ENCODE assay signal across 17 cellular contexts in the genomic region with DNA sequence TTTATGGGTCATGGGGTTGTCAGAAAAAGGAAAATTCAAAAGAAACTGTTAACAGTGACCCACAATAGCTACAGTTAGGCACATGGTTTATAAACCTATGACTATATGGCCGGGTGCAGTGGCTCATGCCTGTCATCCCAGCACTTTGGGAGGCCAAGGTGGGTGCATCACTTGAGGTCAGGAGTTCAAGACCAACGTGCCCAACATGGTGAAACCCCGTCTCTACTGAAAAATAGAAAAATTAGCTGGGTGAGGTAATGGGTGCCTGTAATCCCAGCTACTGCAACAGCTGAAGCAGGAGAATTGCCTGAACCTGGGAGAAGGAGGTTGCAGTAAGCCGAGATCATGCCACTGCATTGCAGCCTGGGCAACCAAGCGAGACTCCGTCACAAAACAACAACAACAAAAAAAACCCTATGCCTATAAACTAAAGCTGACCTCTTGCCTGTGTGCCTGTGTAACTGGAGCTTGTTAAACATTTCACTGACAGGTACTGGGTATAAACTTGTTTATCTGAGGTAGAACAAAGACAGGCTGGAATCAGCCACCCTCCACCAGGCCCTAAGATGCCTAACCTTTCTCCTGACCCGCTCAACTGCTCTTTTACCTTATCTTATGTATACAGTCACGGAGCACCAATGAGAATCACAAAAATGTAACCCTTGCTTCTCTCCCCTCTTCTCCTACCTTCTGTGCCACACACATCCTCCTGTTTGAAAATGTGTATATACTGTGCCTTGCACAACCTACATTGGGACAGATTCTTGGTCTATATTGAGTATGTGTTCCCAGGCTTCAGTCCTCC.
"Had no signal": no experiment of that assay in that cellular context is flagged by ENCODE, and none has a peak within 500 bp of the region (broad histone marks: within the 10 kb centered on the region; RNA-seq: fewer than 3 reads in every experiment).

No MANE protein-coding gene starts in this region.

- H3K9me3 ChIP-seq: adrenal gland, psoas muscle, upper lobe of left lung had no signal

- ATAC-seq: naive thymus-derived CD4-positive, alpha-beta T cell; psoas muscle had no signal

- DNase-seq: activated CD4-positive, alpha-beta T cell treated with anti-CD3 and anti-CD28 coated beads, Interleukin-2, amount 50 U/mL, for 1 hour; activated naive CD4-positive, alpha-beta T cell treated with anti-CD3 and anti-CD28 coated beads, Interleukin-2, amount 10 ng/mL, durations not matched to agents 7 days and 5 days; activated T-cell treated with anti-CD3 and anti-CD28 coated beads for 4 hours; adrenal gland; central memory CD4-positive, alpha-beta T cell; cortex of kidney; effector CD8-positive, alpha-beta T cell; foreskin melanocyte; naive thymus-derived CD4-positive, alpha-beta T cell; nucleus accumbens; psoas muscle; stimulated activated CD4-positive, alpha-beta T cell treated with anti-CD3 and anti-CD28 coated beads, Interleukin-12 subunit alpha, Interleukin-12 subunit beta, amount 100 ng/mL, for 4 hours; stimulated activated naive CD4-positive, alpha-beta T cell treated with Interleukin-2 at 50 U/mL for 16 hours; T-helper 2 cell; upper lobe of left lung had no signal

- H3K4me1 ChIP-seq: psoas muscle, upper lobe of left lung had no signal

- H3K27ac Mint-ChIP-seq: activated naive CD4-positive, alpha-beta T cell treated with anti-CD3 and anti-CD28 coated beads, Interleukin-2, amount 10 ng/mL, durations not matched to agents 7 days and 5 days; activated T-helper 17 cell treated with anti-CD3 and anti-CD28 coated beads, Interleukin-2, amount 50 U/mL, for 72 hours had no signal

- H3K27me3 Mint-ChIP-seq: activated naive CD4-positive, alpha-beta T cell treated with anti-CD3 and anti-CD28 coated beads, Interleukin-2, amount 10 ng/mL, durations not matched to agents 7 days and 5 days; activated T-helper 17 cell treated with anti-CD3 and anti-CD28 coated beads, Interleukin-2, amount 50 U/mL, for 72 hours; naive thymus-derived CD4-positive, alpha-beta T cell had no signal

- H3K4me3 ChIP-seq: adrenal gland, lung, psoas muscle, upper lobe of left lung had no signal

- H3K27ac ChIP-seq: psoas muscle, upper lobe of left lung had no signal

- H3K4me3 Mint-ChIP-seq: activated naive CD4-positive, alpha-beta T cell treated with anti-CD3 and anti-CD28 coated beads, Interleukin-2, amount 10 ng/mL, durations not matched to agents 7 days and 5 days; activated T-helper 17 cell treated with anti-CD3 and anti-CD28 coated beads, Interleukin-2, amount 50 U/mL, for 72 hours; naive thymus-derived CD4-positive, alpha-beta T cell had no signal

- H3K27me3 ChIP-seq: adrenal gland, upper lobe of left lung had no signal

- H3K36me3 ChIP-seq: adrenal gland, upper lobe of left lung had no signal
